In genomic region chr2:169839954-169840746, GRCh38 we compare ENCODE assay signal across 16 cellular contexts. TPM values are rescaled to one million over a fixed set of nuclear protein-coding genes. Genes with fewer than 3 reads are reported as not detected.
DNase-seq lines count a peak whose midpoint lies in the region; ATAC-seq and TF ChIP-seq lines count a peak whose summit lies in the region.
"Had no signal": no experiment of that assay in that cellular context is flagged by ENCODE, and none has a peak within 500 bp of the region (broad histone marks: within the 10 kb centered on the region; RNA-seq: fewer than 3 reads in every experiment).

No MANE protein-coding gene starts in this region.

- H3K4me3 ChIP-seq in IMR-90 (ENCODE audit: insufficient read depth, low read depth, low read length) (no peak overlapping the region), skeletal muscle tissue (ENCODE audit: low read length in 3 of 3) (peak overlapping the region in 1 of 3 donors; percentile 21), suprapubic skin (no peak overlapping the region)

- no peak overlapping the region for H4K5ac ChIP-seq in IMR-90 (ENCODE audit: low read depth, low read length)

- H3K56ac ChIP-seq in IMR-90 (ENCODE audit: extremely low read depth, insufficient read depth, low read length) = no peak overlapping the region

- dilution Hi-C loops in IMR-90 (cut with HindIII; ENCODE audit: low sequenced_read_pairs, unreplicated experiment) = no loop called here

- 66% methylated on average over 4 of the region's 10 CpGs; no CpG with 5 or more reads in 1 of the 2 experiments for WGBS in IMR-90 (ENCODE audit: extremely low coverage in 2 of 2, insufficient read length in 1 of 2), 2 experiments
- 90% methylated on average over 10 of the region's 10 CpGs for WGBS in suprapubic skin

- H4K91ac ChIP-seq in IMR-90 (ENCODE audit: insufficient read depth, low read depth, low read length) = no peak overlapping the region

- peaks cover 39% of the 10 kb centered on the region for H3K4me1 Mint-ChIP-seq in dendritic cell treated with granulocyte-macrophage colony-stimulating factor and Interleukin-4, amounts not matched to agents 40 ng/mL and 50 ng/mL, for 4 days (ENCODE audit: low read depth)
- peaks cover 17% of the 10 kb centered on the region for H3K4me1 Mint-ChIP-seq in activated naive CD8-positive, alpha-beta T cell treated with anti-CD3 and anti-CD28 coated beads for 36 hours
- peaks cover 20% of the 10 kb centered on the region for H3K4me1 Mint-ChIP-seq in activated CD4-positive, alpha-beta T cell treated with anti-CD3 and anti-CD28 coated beads for 36 hours

- peak overlapping the region; percentile 11 for H3K27ac Mint-ChIP-seq in dendritic cell treated with granulocyte-macrophage colony-stimulating factor and Interleukin-4, amounts not matched to agents 40 ng/mL and 50 ng/mL, for 4 days
- H3K27ac Mint-ChIP-seq in activated naive CD8-positive, alpha-beta T cell treated with anti-CD3 and anti-CD28 coated beads for 36 hours = no peak overlapping the region
- H3K27ac Mint-ChIP-seq in activated CD4-positive, alpha-beta T cell treated with anti-CD3 and anti-CD28 coated beads for 36 hours = no peak overlapping the region
- H3K27ac Mint-ChIP-seq: activated CD4-positive, alpha-beta memory T cell treated with anti-CD3 and anti-CD28 coated beads for 36 hours; stimulated activated naive CD8-positive, alpha-beta T cell treated with anti-CD3 and anti-CD28 coated beads, Interleukin-15, Interleukin-2, amounts not matched to agents 100 ng/mL and 50 ng/mL, for 24 hours had no signal

- peaks cover 8 to 39% of the 10 kb centered on the region in 2 experiments for H3K79me1 ChIP-seq in IMR-90 (ENCODE audit: low read depth in 1 of 2, low read length in 2 of 2)

- 0 out of 2 replicates have a peak, but pooled peaks cover 2% of the 10 kb centered on the region for H3K36me3 ChIP-seq in IMR-90 (ENCODE audit: control insufficient read depth, insufficient read depth, low read length)
- peaks cover 0 to 6% (median 3%) of the 10 kb centered on the region in 3 donors for H3K36me3 ChIP-seq in skeletal muscle tissue (ENCODE audit: control insufficient read depth in 3 of 3, insufficient read depth in 3 of 3, low read length in 3 of 3)
- H3K36me3 ChIP-seq in suprapubic skin = no peaks in the 10 kb centered on the region

- no peak overlapping the region for H2BK120ac ChIP-seq in IMR-90 (ENCODE audit: low read depth, low read length)

- H3K9me3 ChIP-seq in IMR-90 (ENCODE audit: control insufficient read depth, insufficient read depth, low read length) (no peaks in the 10 kb centered on the region), skeletal muscle tissue (ENCODE audit: control insufficient read depth in 3 of 3, low read length in 3 of 3) (no peaks in the 10 kb centered on the region), suprapubic skin (no peaks in the 10 kb centered on the region)

- POLR2A ChIA-PET in IMR-90 (lab: Charles Lee; ENCODE audit: unreplicated experiment) = no interaction called here
- POLR2A ChIA-PET in activated CD4-positive, alpha-beta T cell treated with anti-CD3 and anti-CD28 coated beads for 36 hours (lab: Charles Lee) = no interaction called here

- H3K27me3 Mint-ChIP-seq in dendritic cell treated with granulocyte-macrophage colony-stimulating factor and Interleukin-4, amounts not matched to agents 40 ng/mL and 50 ng/mL, for 4 days = no peaks in the 10 kb centered on the region
- H3K27me3 Mint-ChIP-seq in activated naive CD8-positive, alpha-beta T cell treated with anti-CD3 and anti-CD28 coated beads for 36 hours = no peaks in the 10 kb centered on the region
- H3K27me3 Mint-ChIP-seq in activated CD4-positive, alpha-beta T cell treated with anti-CD3 and anti-CD28 coated beads for 36 hours = no peaks in the 10 kb centered on the region
- H3K27me3 Mint-ChIP-seq: activated CD4-positive, alpha-beta memory T cell treated with anti-CD3 and anti-CD28 coated beads for 36 hours; activated T-helper 17 cell treated with anti-CD3 and anti-CD28 coated beads, Interleukin-2, amount 50 U/mL, for 72 hours; stimulated activated naive CD8-positive, alpha-beta T cell treated with anti-CD3 and anti-CD28 coated beads, Interleukin-15, Interleukin-2, amounts not matched to agents 100 ng/mL and 50 ng/mL, for 24 hours had no signal

- peaks cover 44% of the 10 kb centered on the region for H3K36me3 Mint-ChIP-seq in dendritic cell treated with granulocyte-macrophage colony-stimulating factor and Interleukin-4, amounts not matched to agents 40 ng/mL and 50 ng/mL, for 4 days (ENCODE audit: low read depth)
- peaks cover 19% of the 10 kb centered on the region for H3K36me3 Mint-ChIP-seq in activated naive CD8-positive, alpha-beta T cell treated with anti-CD3 and anti-CD28 coated beads for 36 hours
- peaks cover 7% of the 10 kb centered on the region for H3K36me3 Mint-ChIP-seq in activated CD4-positive, alpha-beta T cell treated with anti-CD3 and anti-CD28 coated beads for 36 hours (ENCODE audit: low read depth)

- H4K8ac ChIP-seq in IMR-90 (ENCODE audit: low read depth in 2 of 2, low read length in 2 of 2) = no peak overlapping the region

- TF ChIP-seq EP300 in suprapubic skin (IDR thresholded peaks at IDR 0.05) = no peak

- no peak overlapping the region for H3K18ac ChIP-seq in IMR-90 (ENCODE audit: low read depth, low read length)

- H3K23ac ChIP-seq in IMR-90 (ENCODE audit: low read depth, low read length) = no peak overlapping the region

- no peak for TF ChIP-seq POLR2A in IMR-90 (IDR thresholded peaks at IDR 0.05; ENCODE audit: low read depth, low read length)
- no peak for TF ChIP-seq POLR2A in suprapubic skin (IDR thresholded peaks at IDR 0.05)

- H2BK5ac ChIP-seq in IMR-90 (ENCODE audit: low read depth, low read length, poor library complexity, severe bottlenecking) = no peak overlapping the region

- CTCF ChIA-PET in IMR-90 (lab: Yijun Ruan, JAX) = interaction anchor here (0.6 kb wide), 1 partner anchor 38 kb away, joined by 5 read pairs; no protein-coding TSS in a partner anchor
- CTCF ChIA-PET in activated CD4-positive, alpha-beta T cell treated with anti-CD3 and anti-CD28 coated beads for 36 hours (lab: Charles Lee) = interaction anchor here (1.0 kb wide), 1 partner anchor 89 kb away, joined by 3 read pairs; no protein-coding TSS in a partner anchor

- no peaks in the 10 kb centered on the region for H3K4me1 ChIP-seq in IMR-90 (ENCODE audit: control insufficient read depth, insufficient read depth, low read length)
- peaks cover 24 to 39% (median 31%) of the 10 kb centered on the region in 3 donors for H3K4me1 ChIP-seq in skeletal muscle tissue (ENCODE audit: control insufficient read depth in 3 of 3, insufficient read depth in 3 of 3, low read length in 3 of 3)
- peaks cover 6% of the 10 kb centered on the region for H3K4me1 ChIP-seq in suprapubic skin

- peaks cover 9% of the 10 kb centered on the region for H3K9me1 ChIP-seq in IMR-90 (ENCODE audit: insufficient read depth, low read length)

- intact Hi-C loops in IMR-90 (cut with micrococcal nuclease) = no loop called here
- intact Hi-C loops in dendritic cell treated with granulocyte-macrophage colony-stimulating factor and Interleukin-4, amounts not matched to agents 40 ng/mL and 50 ng/mL, for 4 days (cut with micrococcal nuclease) = no loop called here
- intact Hi-C loops in left colon (cut with DNase I, micrococcal nuclease) = no loop called here
- intact Hi-C loops in activated CD4-positive, alpha-beta T cell treated with anti-CD3 and anti-CD28 coated beads for 36 hours (cut with DNase I, micrococcal nuclease) = no loop called here

- DNase-seq in IMR-90 = peak; percentile 17
- DNase-seq in left colon = no peak
- no peak for DNase-seq in activated naive CD8-positive, alpha-beta T cell treated with anti-CD3 and anti-CD28 coated beads for 36 hours
- no peak for DNase-seq in suprapubic skin (ENCODE audit: low spot score in 2 of 2)
- no peak for DNase-seq in activated CD4-positive, alpha-beta T cell treated with anti-CD3 and anti-CD28 coated beads for 36 hours
- DNase-seq in AG08396 (ENCODE audit: low spot score) = no peak
- DNase-seq: activated CD4-positive, alpha-beta memory T cell treated with anti-CD3 and anti-CD28 coated beads for 36 hours; GOT3; NCI-H345; stimulated activated CD4-positive, alpha-beta T cell treated with anti-CD3 and anti-CD28 coated beads, Interleukin-4, amount 100 ng/mL, for 24 hours; T-helper 1 cell had no signal

- no peak overlapping the region for H3K4me3 Mint-ChIP-seq in dendritic cell treated with granulocyte-macrophage colony-stimulating factor and Interleukin-4, amounts not matched to agents 40 ng/mL and 50 ng/mL, for 4 days
- H3K4me3 Mint-ChIP-seq in activated naive CD8-positive, alpha-beta T cell treated with anti-CD3 and anti-CD28 coated beads for 36 hours = no peak overlapping the region
- no peak overlapping the region for H3K4me3 Mint-ChIP-seq in activated CD4-positive, alpha-beta T cell treated with anti-CD3 and anti-CD28 coated beads for 36 hours
- H3K4me3 Mint-ChIP-seq: activated CD4-positive, alpha-beta memory T cell treated with anti-CD3 and anti-CD28 coated beads for 36 hours; activated T-helper 17 cell treated with anti-CD3 and anti-CD28 coated beads, Interleukin-2, amount 50 U/mL, for 72 hours; stimulated activated naive CD8-positive, alpha-beta T cell treated with anti-CD3 and anti-CD28 coated beads, Interleukin-15, Interleukin-2, amounts not matched to agents 100 ng/mL and 50 ng/mL, for 24 hours had no signal

- no peak overlapping the region for H3K4ac ChIP-seq in IMR-90 (ENCODE audit: low read depth, low read length)

- ATAC-seq in IMR-90 (ENCODE audit: low read depth) (no peak), left colon (peak; percentile 60)
- ATAC-seq in activated CD4-positive, alpha-beta T cell treated with anti-CD3 and anti-CD28 coated beads for 36 hours = no peak
- ATAC-seq: activated T-helper 17 cell treated with anti-CD3 and anti-CD28 coated beads, Interleukin-2, amount 50 U/mL, for 72 hours had no signal

- H2AFZ ChIP-seq in IMR-90 (replicated peaks; ENCODE audit: low read length, poor library complexity) = no peak overlapping the region

- H2AK5ac ChIP-seq in IMR-90 (ENCODE audit: low read depth, low read length) = no peak overlapping the region

- BruUV-seq in IMR-90 (replicated peaks; lab: Mats Ljungman, UMichigan) = no TSS peak

- H3K27me3 ChIP-seq in IMR-90 (ENCODE audit: control insufficient read depth, insufficient read depth, low read length) (no peaks in the 10 kb centered on the region), skeletal muscle tissue (ENCODE audit: control insufficient read depth in 3 of 3, insufficient read depth in 3 of 3, low read length in 3 of 3) (no peaks in the 10 kb centered on the region), suprapubic skin (no peaks in the 10 kb centered on the region)

- H2AK9ac ChIP-seq in IMR-90 (replicated peaks; ENCODE audit: low read depth, low read length, poor library complexity) = no peak overlapping the region

- no peak overlapping the region for H3K9ac ChIP-seq in IMR-90 (ENCODE audit: low read depth, low read length)
- peak overlapping the region in 1 of 3 donors; percentile 19 for H3K9ac ChIP-seq in skeletal muscle tissue (ENCODE audit: low read depth in 1 of 3, low read length in 3 of 3)

- H3K9me3 Mint-ChIP-seq in dendritic cell treated with granulocyte-macrophage colony-stimulating factor and Interleukin-4, amounts not matched to agents 40 ng/mL and 50 ng/mL, for 4 days = no peaks in the 10 kb centered on the region
- H3K9me3 Mint-ChIP-seq in activated naive CD8-positive, alpha-beta T cell treated with anti-CD3 and anti-CD28 coated beads for 36 hours = no peaks in the 10 kb centered on the region
- no peaks in the 10 kb centered on the region for H3K9me3 Mint-ChIP-seq in activated CD4-positive, alpha-beta T cell treated with anti-CD3 and anti-CD28 coated beads for 36 hours (ENCODE audit: low read depth)
- H3K9me3 Mint-ChIP-seq: activated CD4-positive, alpha-beta memory T cell treated with anti-CD3 and anti-CD28 coated beads for 36 hours; activated T-helper 17 cell treated with anti-CD3 and anti-CD28 coated beads, Interleukin-2, amount 50 U/mL, for 72 hours; stimulated activated naive CD8-positive, alpha-beta T cell treated with anti-CD3 and anti-CD28 coated beads, Interleukin-15, Interleukin-2, amounts not matched to agents 100 ng/mL and 50 ng/mL, for 24 hours had no signal

- TF ChIP-seq CTCF in IMR-90 (conservative IDR thresholded peaks at IDR 0.05; ENCODE audit: low read depth, low read length) = no peak
- TF ChIP-seq CTCF in suprapubic skin (IDR thresholded peaks at IDR 0.05) = no peak

- H4K20me1 ChIP-seq in IMR-90 (ENCODE audit: insufficient read depth, low read length) = peaks cover 21% of the 10 kb centered on the region

- no peak overlapping the region for H2BK15ac ChIP-seq in IMR-90 (ENCODE audit: low read depth, low read length)

- H3K27ac ChIP-seq in IMR-90 (ENCODE audit: insufficient read depth, low read length) = no peak overlapping the region
- H3K27ac ChIP-seq in skeletal muscle tissue (ENCODE audit: low read depth, low read length) = peak overlapping the region; percentile 72
- no peak overlapping the region for H3K27ac ChIP-seq in suprapubic skin
- H3K27ac ChIP-seq: C4-2B had no signal

- H3K4me2 ChIP-seq in IMR-90 (ENCODE audit: low read depth, low read length) = no peak overlapping the region

- in situ Hi-C loops in IMR-90 (cut with MboI; ENCODE audit: low sequenced_read_pairs) = no loop called here

- H2BK20ac ChIP-seq in IMR-90 (ENCODE audit: low read depth, low read length) = no peak overlapping the region

- no peak for TF ChIP-seq RAD21 in IMR-90 (IDR thresholded peaks at IDR 0.05; ENCODE audit: low read length)

- H3K14ac ChIP-seq in IMR-90 (replicated peaks; ENCODE audit: low read depth, low read length) = no peak overlapping the region

RNA-seq across cellular contexts. Expression of gene UBR3, which starts 12.9 kb away (rescaled TPM):
- 33.9 and 51.9 TPM in 2 replicates for total RNA-seq in IMR-90 (2012; rRNA removed)
- polyA plus RNA-seq in IMR-90 (2012; rRNA removed) = 7.3 and 10.0 TPM in 2 replicates
- polyA plus RNA-seq in IMR-90 (2012; cell fraction: cytosol; rRNA removed) = 1.5 and 3.0 TPM in 2 replicates
- polyA plus RNA-seq in IMR-90 (2012; cell fraction: nucleus; rRNA removed; ENCODE audit: low replicate concordance) = 2.2 and 19.8 TPM in 2 replicates
- 10 to 100 TPM; 36.8 to 41.5 TPM for total RNA-seq in left colon
- total RNA-seq in skeletal muscle tissue = 67.8 TPM
- 10 to 100 TPM; 15.1 to 17.7 TPM for total RNA-seq in activated naive CD8-positive, alpha-beta T cell treated with anti-CD3 and anti-CD28 coated beads for 36 hours
- 100 to 1,000 TPM in 1 of 4 donors, 10 to 100 TPM in 3; 41.9 to 140 (median 60.4) TPM for total RNA-seq in suprapubic skin
- total RNA-seq in activated CD4-positive, alpha-beta T cell treated with anti-CD3 and anti-CD28 coated beads for 36 hours = 10 to 100 TPM; 17.2 to 26.1 TPM

RNA-seq across cellular contexts. Expression of gene METTL5, which starts 15.4 kb away (rescaled TPM):
- total RNA-seq in IMR-90 (2012; rRNA removed) (49.8 and 81.9 TPM in 2 replicates), left colon (10 to 100 TPM; 42.2 to 44.7 TPM), skeletal muscle tissue (29.7 TPM), suprapubic skin (10 to 100 TPM; 34.8 to 43.9 (median 41.2) TPM)
- 31.7 and 38.3 TPM in 2 replicates for polyA plus RNA-seq in IMR-90 (2012; rRNA removed)
- polyA plus RNA-seq in IMR-90 (2012; cell fraction: cytosol; rRNA removed) = 11.0 and 14.4 TPM in 2 replicates
- 2.6 and 9.9 TPM in 2 replicates for polyA plus RNA-seq in IMR-90 (2012; cell fraction: nucleus; rRNA removed; ENCODE audit: low replicate concordance)
- total RNA-seq in activated naive CD8-positive, alpha-beta T cell treated with anti-CD3 and anti-CD28 coated beads for 36 hours = 100 to 1,000 TPM; 115 TPM
- 100 to 1,000 TPM; 129 to 165 TPM for total RNA-seq in activated CD4-positive, alpha-beta T cell treated with anti-CD3 and anti-CD28 coated beads for 36 hours

RNA-seq across cellular contexts. Expression of gene SSB, which starts 41.5 kb away (rescaled TPM):
- total RNA-seq in IMR-90 (2012; rRNA removed) (41.2 and 137 TPM in 2 replicates), left colon (10 to 100 TPM; 40.5 to 43.7 TPM), skeletal muscle tissue (24.5 TPM), suprapubic skin (10 to 100 TPM; 35.5 to 91.0 (median 44.4) TPM)
- 65.5 and 75.5 TPM in 2 replicates for polyA plus RNA-seq in IMR-90 (2012; rRNA removed)
- polyA plus RNA-seq in IMR-90 (2012; cell fraction: cytosol; rRNA removed) = 12.7 and 21.5 TPM in 2 replicates
- polyA plus RNA-seq in IMR-90 (2012; cell fraction: nucleus; rRNA removed; ENCODE audit: low replicate concordance) = 5.3 and 48.1 TPM in 2 replicates
- 100 to 1,000 TPM; 122 to 124 TPM for total RNA-seq in activated naive CD8-positive, alpha-beta T cell treated with anti-CD3 and anti-CD28 coated beads for 36 hours
- 100 to 1,000 TPM; 127 to 138 TPM for total RNA-seq in activated CD4-positive, alpha-beta T cell treated with anti-CD3 and anti-CD28 coated beads for 36 hours
